In the genomic region with DNA sequence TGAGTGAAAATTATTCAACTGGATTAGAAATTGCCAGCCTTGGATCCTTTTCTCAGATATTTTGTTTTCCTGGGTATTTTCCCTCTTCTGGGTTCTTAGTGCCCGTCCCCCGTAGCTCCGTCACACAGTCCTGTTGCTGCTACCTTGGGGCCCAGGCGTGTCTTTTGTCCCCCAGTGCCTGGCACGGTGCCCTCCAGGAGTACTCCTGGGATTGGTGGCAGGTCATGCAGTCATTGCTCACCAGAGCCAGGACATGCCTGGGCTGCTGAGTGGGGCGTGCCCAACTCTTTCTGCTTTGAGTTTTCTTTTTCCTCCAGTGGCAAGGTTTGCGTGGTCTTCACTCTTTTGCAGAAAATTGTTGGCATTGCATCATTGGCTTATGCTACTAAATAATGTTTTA, we compare ENCODE assay signal across 24 cellular contexts.
"Had no signal": no experiment of that assay in that cellular context is flagged by ENCODE, and none has a peak within 500 bp of the region (broad histone marks: within the 10 kb centered on the region; RNA-seq: fewer than 3 reads in every experiment).

No MANE protein-coding gene starts in this region.

- H3K27me3 ChIP-seq: adrenal gland, ascending aorta, brain microvascular endothelial cell, colonic mucosa, dorsolateral prefrontal cortex, heart right ventricle, right atrium auricular region, tibial nerve had no signal

- FAIRE-seq: urothelium cell line had no signal

- H3K36me3 ChIP-seq: adrenal gland, ascending aorta, brain microvascular endothelial cell, colonic mucosa, right atrium auricular region had no signal

- H3K4me3 ChIP-seq: adrenal gland, ascending aorta, colonic mucosa, dorsolateral prefrontal cortex, heart right ventricle, lower lobe of right lung, right atrium auricular region, tibial nerve had no signal

- H3K27me3 Mint-ChIP-seq: central memory CD8-positive, alpha-beta T cell; effector memory CD8-positive, alpha-beta T cell; progenitor cell of endocrine pancreas; stimulated activated naive CD8-positive, alpha-beta T cell treated with anti-CD3 and anti-CD28 coated beads, Interleukin-15, amount 100 ng/mL, for 72 hours had no signal

- H3K9me3 ChIP-seq: adrenal gland, ascending aorta, colonic mucosa, heart right ventricle, lower lobe of right lung, right atrium auricular region, tibial nerve had no signal

- H3K4me1 ChIP-seq: adrenal gland, colonic mucosa, right atrium auricular region had no signal

- DNase-seq: activated CD4-positive, alpha-beta T cell treated with anti-CD3 and anti-CD28 coated beads, Interleukin-2, amount 50 U/mL, for 48 hours; activated CD8-positive, alpha-beta memory T cell treated with anti-CD3 and anti-CD28 coated beads, Interleukin-2, amount 50 U/mL, for 48 hours; activated naive CD4-positive, alpha-beta T cell; activated T-cell treated with anti-CD3 and anti-CD28 coated beads, Interleukin-2, amount 50 U/mL, for 4 hours; adrenal gland; brain microvascular endothelial cell; colonic mucosa; dorsolateral prefrontal cortex; effector memory CD8-positive, alpha-beta T cell; heart right ventricle; islet precursor cell; lower lobe of right lung; natural killer cell; stimulated activated CD4-positive, alpha-beta T cell treated with anti-CD3 and anti-CD28 coated beads, Interleukin-12 subunit alpha, Interleukin-12 subunit beta, amount 100 ng/mL, for 4 hours; stimulated activated naive CD8-positive, alpha-beta T cell treated with anti-CD3 and anti-CD28 coated beads, Interleukin-15, amount 100 ng/mL, for 72 hours; T-helper 9 cell had no signal

- H3K27ac ChIP-seq: adrenal gland, ascending aorta, brain microvascular endothelial cell, colonic mucosa, heart right ventricle, lower lobe of right lung, right atrium auricular region, tibial nerve had no signal

- H3K27ac Mint-ChIP-seq: activated naive CD8-positive, alpha-beta T cell; activated T-helper 2 cell treated with anti-CD3 and anti-CD28 coated beads, Interferon-gamma antibody, Interleukin-2, Interleukin-4, amounts not matched to agents 10 μg/mL and 5 μg/mL and 100 μg/mL, durations not matched to agents 14 hours and 24 hours and 36 hours; effector memory CD8-positive, alpha-beta T cell; natural killer cell; progenitor cell of endocrine pancreas; stimulated activated naive CD8-positive, alpha-beta T cell treated with anti-CD3 and anti-CD28 coated beads, Interleukin-15, amount 100 ng/mL, for 72 hours had no signal

- H3K9me3 Mint-ChIP-seq: activated T-cell treated with anti-CD3 and anti-CD28 coated beads, Interleukin-2, amount 50 U/mL, for 4 hours; activated T-helper 2 cell treated with anti-CD3 and anti-CD28 coated beads, Interferon-gamma antibody, Interleukin-2, Interleukin-4, amounts not matched to agents 10 μg/mL and 5 μg/mL and 100 μg/mL, durations not matched to agents 14 hours and 24 hours and 36 hours; central memory CD8-positive, alpha-beta T cell; effector memory CD8-positive, alpha-beta T cell; natural killer cell; stimulated activated naive CD8-positive, alpha-beta T cell treated with anti-CD3 and anti-CD28 coated beads, Interleukin-15, amount 100 ng/mL, for 72 hours had no signal

- H3K36me3 Mint-ChIP-seq: activated naive CD8-positive, alpha-beta T cell; natural killer cell had no signal

- H3K4me3 Mint-ChIP-seq: activated naive CD8-positive, alpha-beta T cell; activated T-cell treated with anti-CD3 and anti-CD28 coated beads, Interleukin-2, amount 50 U/mL, for 4 hours; central memory CD8-positive, alpha-beta T cell; effector memory CD8-positive, alpha-beta T cell; natural killer cell; stimulated activated naive CD8-positive, alpha-beta T cell treated with anti-CD3 and anti-CD28 coated beads, Interleukin-15, amount 100 ng/mL, for 72 hours had no signal

- H3K4me1 Mint-ChIP-seq: stimulated activated naive CD8-positive, alpha-beta T cell treated with anti-CD3 and anti-CD28 coated beads, Interleukin-15, amount 100 ng/mL, for 72 hours had no signal

- ATAC-seq: activated T-cell treated with anti-CD3 and anti-CD28 coated beads, Interleukin-2, amount 50 U/mL, for 4 hours; effector memory CD8-positive, alpha-beta T cell; heart right ventricle; lower lobe of right lung; natural killer cell; stimulated activated naive CD8-positive, alpha-beta T cell treated with anti-CD3 and anti-CD28 coated beads, Interleukin-15, amount 100 ng/mL, for 72 hours had no signal
